Comparison of ENCODE assay signal across 8 cellular contexts in the genomic region with DNA sequence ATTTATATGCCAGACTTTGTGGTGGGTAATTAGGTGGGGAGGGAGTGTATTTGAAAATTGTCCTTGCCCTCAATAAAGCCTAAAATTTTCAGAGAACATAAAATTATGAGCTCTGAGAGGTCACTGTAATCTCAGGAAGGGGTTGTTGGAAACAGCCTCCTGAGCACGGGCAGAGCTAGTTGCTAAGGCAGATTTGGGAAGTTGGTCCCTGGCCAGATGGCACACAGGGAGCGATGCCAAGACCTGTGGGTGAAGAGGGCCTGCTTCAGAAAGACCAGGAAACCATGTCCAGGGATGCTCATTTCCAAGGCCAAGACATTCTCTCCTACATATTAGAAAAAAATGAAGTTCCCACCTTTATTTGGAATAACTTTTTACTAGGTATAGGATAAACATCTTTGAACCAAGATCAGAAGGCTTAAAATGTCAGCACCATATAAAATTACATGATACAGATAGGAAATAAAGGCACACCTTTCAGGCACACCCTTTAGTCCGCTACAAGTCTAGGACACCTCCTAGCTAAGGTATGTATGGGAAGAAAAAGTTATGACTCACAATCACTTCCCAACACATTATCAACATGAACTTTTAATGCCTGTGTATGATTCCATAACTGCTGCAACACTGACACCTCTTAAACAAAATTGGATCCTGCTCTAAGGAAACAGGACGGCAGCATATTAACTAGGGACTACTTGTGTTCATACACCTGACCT. TPM values are rescaled to one million over a fixed set of nuclear protein-coding genes. Genes with fewer than 3 reads are reported as not detected.
DNase-seq lines count a peak whose midpoint lies in the region; ATAC-seq, FAIRE-seq and TF ChIP-seq lines count a peak whose summit lies in the region.

No MANE protein-coding gene starts in this region.

- peak; percentile 11 to 29 for DNase-seq in AML-193 (lab: John Stamatoyannopoulos, UW)
- DNase-seq in LNCaP clone FGC (ENCODE audit: low read depth) = peak; percentile 92
- DNase-seq in bronchial epithelial cell (ENCODE audit: low read depth) = peak; percentile 96
- no peak for DNase-seq in naive thymus-derived CD4-positive, alpha-beta T cell
- no peak for DNase-seq in NCI-H2107 treated with DMSO at 0.1 percent for 48 hours (lab: John Stamatoyannopoulos, UW; ENCODE audit: unreplicated experiment)
- no peak for DNase-seq in GM19238 (ENCODE audit: insufficient read length, low spot score)
- no peak for DNase-seq in activated T-cell treated with anti-CD3 and anti-CD28 coated beads, Interleukin-2, amount 50 U/mL, for 4 hours

- H3K27ac Mint-ChIP-seq in naive thymus-derived CD4-positive, alpha-beta T cell = peak overlapping the region in 1 of 9 donors; percentile 15

- no peak overlapping the region for H3K27ac ChIP-seq in naive thymus-derived CD4-positive, alpha-beta T cell (ENCODE audit: low read depth, low read length)

- no peaks in the 10 kb centered on the region for H3K36me3 ChIP-seq in bronchial epithelial cell (ENCODE audit: control insufficient read depth, insufficient read depth, low read length)
- H3K36me3 ChIP-seq in naive thymus-derived CD4-positive, alpha-beta T cell (ENCODE audit: control insufficient read depth in 2 of 3, insufficient read depth in 3 of 3, low read length in 3 of 3) = peaks cover 0 to 13% (median 0%) of the 10 kb centered on the region in 3 experiments

- peak overlapping the region in 6 of 10 donors; percentile 94 to 99 (median 97) for H3K4me3 Mint-ChIP-seq in naive thymus-derived CD4-positive, alpha-beta T cell
- no peak overlapping the region for H3K4me3 Mint-ChIP-seq in activated T-cell treated with anti-CD3 and anti-CD28 coated beads, Interleukin-2, amount 50 U/mL, for 4 hours

- CTCF ChIA-PET in naive thymus-derived CD4-positive, alpha-beta T cell (lab: Charles Lee) = interaction anchor here (0.6 kb wide), 1 partner anchor 178 kb away, joined by 3 read pairs; no protein-coding TSS in a partner anchor

- FAIRE-seq in bronchial epithelial cell (lab: Jason Lieb, UNC) = peak; percentile 91

- TF ChIP-seq CTCF in LNCaP clone FGC (IDR thresholded peaks at IDR 0.05; ENCODE audit: control insufficient read depth, extremely low read depth, insufficient read depth) = no peak
- no peak for TF ChIP-seq CTCF in bronchial epithelial cell (IDR thresholded peaks at IDR 0.05; ENCODE audit: insufficient read depth, low read length, severe bottlenecking)

- no peaks in the 10 kb centered on the region for H3K9me3 ChIP-seq in naive thymus-derived CD4-positive, alpha-beta T cell (ENCODE audit: control insufficient read depth in 2 of 3, low read length in 3 of 3)

- H3K4me1 ChIP-seq in naive thymus-derived CD4-positive, alpha-beta T cell (ENCODE audit: control insufficient read depth in 2 of 2, insufficient read depth in 2 of 2, low read length in 2 of 2) = peaks cover 7 to 15% of the 10 kb centered on the region in 2 donors

- H3K36me3 Mint-ChIP-seq in naive thymus-derived CD4-positive, alpha-beta T cell = peaks cover 0 to 10% (median 0%) of the 10 kb centered on the region in 5 donors
- no peaks in the 10 kb centered on the region for H3K36me3 Mint-ChIP-seq in activated T-cell treated with anti-CD3 and anti-CD28 coated beads, Interleukin-2, amount 50 U/mL, for 4 hours (ENCODE audit: insufficient read depth)

- POLR2A ChIA-PET in naive thymus-derived CD4-positive, alpha-beta T cell (lab: Charles Lee) = interaction anchor here (0.7 kb wide), 1 partner anchor 84 kb away, joined by 3 read pairs; no protein-coding TSS in a partner anchor

- intact Hi-C loops in naive thymus-derived CD4-positive, alpha-beta T cell (cut with micrococcal nuclease) = loop anchor here (2.0 to 10.0 kb wide), 14 partner anchors 97 to 1848 kb away; partner anchors contain the start of genes CENPE (in 2 of the 2), LAMTOR3 (in 1 of the 2), MANBA (in 1 of the 2) and NFKB1 (in 1 of the 2)

- no peak for ATAC-seq in naive thymus-derived CD4-positive, alpha-beta T cell
- ATAC-seq in HG03521 (IDR thresholded peaks at IDR 0.05; ENCODE audit: unreplicated experiment) = no peak
- no peak for ATAC-seq in activated T-cell treated with anti-CD3 and anti-CD28 coated beads, Interleukin-2, amount 50 U/mL, for 4 hours

- H3K4me1 Mint-ChIP-seq in naive thymus-derived CD4-positive, alpha-beta T cell = peaks cover 19 to 29% (median 26%) of the 10 kb centered on the region in 7 donors
- peaks cover 22% of the 10 kb centered on the region for H3K4me1 Mint-ChIP-seq in activated T-cell treated with anti-CD3 and anti-CD28 coated beads, Interleukin-2, amount 50 U/mL, for 4 hours (ENCODE audit: low read depth)

- H3K4me3 ChIP-seq in LNCaP clone FGC (ENCODE audit: low read depth, low read length) (peak overlapping the region; percentile 95), bronchial epithelial cell (ENCODE audit: low read depth, low read length) (no peak overlapping the region)
- H3K4me3 ChIP-seq in naive thymus-derived CD4-positive, alpha-beta T cell (ENCODE audit: low read length) = no peak overlapping the region

- H3K27me3 Mint-ChIP-seq in naive thymus-derived CD4-positive, alpha-beta T cell = peaks cover 5 to 66% (median 27%) of the 10 kb centered on the region in 5 donors
- peaks cover 15% of the 10 kb centered on the region for H3K27me3 Mint-ChIP-seq in activated T-cell treated with anti-CD3 and anti-CD28 coated beads, Interleukin-2, amount 50 U/mL, for 4 hours (ENCODE audit: low read depth)

- no peaks in the 10 kb centered on the region for H3K9me3 Mint-ChIP-seq in naive thymus-derived CD4-positive, alpha-beta T cell
- no peaks in the 10 kb centered on the region for H3K9me3 Mint-ChIP-seq in activated T-cell treated with anti-CD3 and anti-CD28 coated beads, Interleukin-2, amount 50 U/mL, for 4 hours

- H3K27me3 ChIP-seq in bronchial epithelial cell (ENCODE audit: control insufficient read depth, insufficient read depth, low read length) = no peaks in the 10 kb centered on the region
- H3K27me3 ChIP-seq in naive thymus-derived CD4-positive, alpha-beta T cell (ENCODE audit: control insufficient read depth in 2 of 2, insufficient read depth in 2 of 2, low read length in 2 of 2) = no peaks in the 10 kb centered on the region

RNA-seq across cellular contexts. Expression of gene PPP3CA, which starts 2.2 kb away (rescaled TPM):
- total RNA-seq in bronchial epithelial cell = 48.2 and 59.5 TPM in 2 replicates
- 10 to 100 TPM; 14.7 to 30.9 (median 23.8) TPM for total RNA-seq in naive thymus-derived CD4-positive, alpha-beta T cell
- polyA plus RNA-seq in naive thymus-derived CD4-positive, alpha-beta T cell = 1 to 10 TPM; 2.9 to 5.6 TPM
- total RNA-seq in activated T-cell treated with anti-CD3 and anti-CD28 coated beads, Interleukin-2, amount 50 U/mL, for 4 hours = 10 to 100 TPM in 1 of 3 donors, 1 to 10 TPM in 2; 6.7 to 11.6 (median 9.4) TPM

Comparison
In these comparisons a context has a peak if more than half of its experiments do, and no peak if none do; other contexts are left out.
1. DNase-seq: peak in AML-193 (2 of 2), LNCaP clone FGC (single experiment) and bronchial epithelial cell (single experiment); none in naive thymus-derived CD4-positive, alpha-beta T cell (0 of 9), NCI-H2107 treated with DMSO at 0.1 percent for 48 hours (single experiment), GM19238 (single experiment) and activated T-cell treated with anti-CD3 and anti-CD28 coated beads, Interleukin-2, amount 50 U/mL, for 4 hours (single experiment).